In the genomic region with DNA sequence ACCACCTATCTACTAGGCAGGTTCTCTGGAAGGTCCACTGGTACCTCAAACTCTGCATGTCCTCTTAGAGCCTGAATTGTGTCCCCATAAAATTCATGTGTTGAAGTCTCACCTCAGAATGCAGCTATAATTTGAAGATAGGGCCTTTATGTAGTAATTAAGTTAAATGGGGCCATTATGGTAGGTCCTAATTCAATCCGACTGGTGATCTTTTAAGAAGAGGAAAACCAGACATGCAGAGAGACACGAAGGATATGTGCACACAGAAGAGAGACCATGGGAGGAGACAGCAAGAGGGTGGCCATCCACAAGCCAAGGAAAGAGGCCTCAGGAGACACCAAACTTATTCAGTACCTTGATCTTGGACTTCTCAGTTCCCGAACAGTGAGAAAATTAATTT, we compare ENCODE assay signal across 20 cellular contexts.
A peak's percentile ranks its signal among the peaks of the same experiment; 100 is the strongest.
DNase-seq lines count a peak whose midpoint lies in the region; ATAC-seq, FAIRE-seq and TF ChIP-seq lines count a peak whose summit lies in the region.
"Had no signal": no experiment of that assay in that cellular context is flagged by ENCODE, and none has a peak within 500 bp of the region (broad histone marks: within the 10 kb centered on the region; RNA-seq: fewer than 3 reads in every experiment).

No MANE protein-coding gene starts in this region.

- no peaks in the 10 kb centered on the region for H4K20me1 ChIP-seq in SK-N-SH (ENCODE audit: insufficient read depth)

- WGBS in SK-N-SH (ENCODE audit: low lambda C conversion rate), result 62% methylated on average over 3 of the region's 3 CpGs
- no CpG with 5 or more reads among the region's 3 CpGs for WGBS in trophoblast cell (ENCODE audit: extremely low coverage, insufficient coverage, insufficient read length)

- H3K9ac ChIP-seq in SK-N-SH (no peak overlapping the region), trophoblast cell (ENCODE audit: low read length) (no peak overlapping the region)
- H3K9ac ChIP-seq: GM23248 had no signal

- H4K8ac ChIP-seq in trophoblast cell (ENCODE audit: low read depth, low read length), result no peak overlapping the region

- H3K14ac ChIP-seq in trophoblast cell (ENCODE audit: low read length), result no peak overlapping the region

- no peaks in the 10 kb centered on the region for H3K36me3 ChIP-seq in BE2C
- no peaks in the 10 kb centered on the region for H3K36me3 ChIP-seq in SK-N-SH (replicated peaks in 1 of 2; ENCODE audit: control insufficient read depth in 1 of 2, insufficient read depth in 2 of 2, low read length in 1 of 2)
- H3K36me3 ChIP-seq in bronchial epithelial cell (ENCODE audit: control insufficient read depth, insufficient read depth, low read length), result no peaks in the 10 kb centered on the region
- no peaks in the 10 kb centered on the region for H3K36me3 ChIP-seq in trophoblast cell (ENCODE audit: control insufficient read depth in 1 of 2, insufficient read depth in 2 of 2, low read length in 2 of 2)

- peak overlapping the region; percentile 21 for H4K91ac ChIP-seq in trophoblast cell (ENCODE audit: low read depth, low read length)

- ATAC-seq in HG02970 (IDR thresholded peaks at IDR 0.05; ENCODE audit: low FRiP score, unreplicated experiment) (no peak), GM18870 (IDR thresholded peaks at IDR 0.05; ENCODE audit: unreplicated experiment) (no peak)

- no peak overlapping the region for H2AK5ac ChIP-seq in trophoblast cell (ENCODE audit: low read length)

- no peak overlapping the region for H4K12ac ChIP-seq in trophoblast cell (ENCODE audit: low read depth, low read length)

- no peak overlapping the region for H3K18ac ChIP-seq in trophoblast cell (ENCODE audit: low read length)

- FAIRE-seq in bronchial epithelial cell (lab: Jason Lieb, UNC), result peak; percentile 43
- FAIRE-seq: A204.1, G401.6, H1 had no signal

- CTCF ChIA-PET in SK-N-SH (lab: Yijun Ruan, JAX), result no interaction called here

- no peak overlapping the region for H2BK12ac ChIP-seq in trophoblast cell (ENCODE audit: low read length)

- H3K9me2 ChIP-seq in SK-N-SH, result no peaks in the 10 kb centered on the region

- H3K4me1 ChIP-seq in BE2C (peaks cover 32% of the 10 kb centered on the region), SK-N-SH (ENCODE audit: control insufficient read depth in 1 of 2, insufficient read depth in 2 of 2, low read depth in 1 of 2, low read length in 1 of 2) (peaks cover 0 to 11% of the 10 kb centered on the region in 2 experiments; a peak in 2 of 4 replicates), trophoblast cell (ENCODE audit: control insufficient read depth in 1 of 2, insufficient read depth in 2 of 2, low read length in 2 of 2) (peaks cover 0 to 2% of the 10 kb centered on the region in 2 experiments)

- no peak overlapping the region for H3K27ac ChIP-seq in SK-N-SH (ENCODE audit: low read depth in 2 of 2, low read length in 1 of 2)
- no peak overlapping the region for H3K27ac ChIP-seq in trophoblast cell (ENCODE audit: low read depth, low read length)
- H3K27ac ChIP-seq: 22Rv1, GM23248 had no signal

- no peak overlapping the region for H3K4me2 ChIP-seq in SK-N-SH
- H3K4me2 ChIP-seq in trophoblast cell (ENCODE audit: low read length), result no peak overlapping the region

- no peak for TF ChIP-seq CTCF in BE2C (IDR thresholded peaks at IDR 0.05; ENCODE audit: low read depth, low read length)
- no peak for TF ChIP-seq CTCF in SK-N-SH (IDR thresholded peaks at IDR 0.05)
- no peak for TF ChIP-seq CTCF in bronchial epithelial cell (IDR thresholded peaks at IDR 0.05; ENCODE audit: insufficient read depth, low read length, severe bottlenecking)

- no peak for TF ChIP-seq RAD21 in SK-N-SH (IDR thresholded peaks at IDR 0.05; ENCODE audit: low read length)

- H3F3A ChIP-seq in SK-N-SH (replicated peaks; ENCODE audit: insufficient read depth), result no peaks in the 10 kb centered on the region

- no peak overlapping the region for H2BK5ac ChIP-seq in trophoblast cell (ENCODE audit: low read depth, low read length, poor library complexity)

- H3K4me3 ChIP-seq in BE2C (ENCODE audit: low read depth, low read length), result no peak overlapping the region
- H3K4me3 ChIP-seq in SK-N-SH (ENCODE audit: low read depth in 2 of 2, low read length in 1 of 2), result no peak overlapping the region
- no peak overlapping the region for H3K4me3 ChIP-seq in bronchial epithelial cell (ENCODE audit: low read depth, low read length)
- H3K4me3 ChIP-seq in trophoblast cell (ENCODE audit: low read depth, low read length), result no peak overlapping the region
- H3K4me3 ChIP-seq: GM23248 had no signal

- H2AFZ ChIP-seq in SK-N-SH (ENCODE audit: low read depth), result no peak overlapping the region
- no peak overlapping the region for H2AFZ ChIP-seq in trophoblast cell (ENCODE audit: insufficient read depth, low read length, poor library complexity)
- H2AFZ ChIP-seq: GM23248 had no signal

- no peak overlapping the region for H3K23ac ChIP-seq in trophoblast cell (ENCODE audit: low read length)

- DNase-seq in BE2C (peak; percentile 18), SK-N-SH (no peak), bronchial epithelial cell (ENCODE audit: low read depth) (no peak), trophoblast cell (no peak), AG08396 (ENCODE audit: low spot score) (no peak), DMS79 treated with DMSO at 0.1 percent for 48 hours (lab: John Stamatoyannopoulos, UW) (no peak)
- DNase-seq: Calu3; CD4-positive, alpha-beta memory T cell; COR-L47; DMS53; DND-41; GM23248; H7; HCEC 1CT had no signal

- H3K4ac ChIP-seq in trophoblast cell (ENCODE audit: low read depth, low read length), result no peak overlapping the region

- no peaks in the 10 kb centered on the region for H3K27me3 ChIP-seq in BE2C
- H3K27me3 ChIP-seq in SK-N-SH (ENCODE audit: insufficient read depth), result no peaks in the 10 kb centered on the region
- no peaks in the 10 kb centered on the region for H3K27me3 ChIP-seq in bronchial epithelial cell (ENCODE audit: control insufficient read depth, insufficient read depth, low read length)
- no peaks in the 10 kb centered on the region for H3K27me3 ChIP-seq in trophoblast cell (ENCODE audit: insufficient read depth, low read length)

- H3K9me3 ChIP-seq in BE2C (peaks cover 3% of the 10 kb centered on the region; the same call in 1 of the 2 replicates), SK-N-SH (no peaks in the 10 kb centered on the region), trophoblast cell (ENCODE audit: insufficient read depth, low read depth, low read length) (no peaks in the 10 kb centered on the region)

- POLR2A ChIA-PET in SK-N-SH (lab: Yijun Ruan, JAX), result no interaction called here

- no peak for TF ChIP-seq EP300 in SK-N-SH (IDR thresholded peaks at IDR 0.05; ENCODE audit: borderline replicate concordance in 1 of 2, low read depth in 1 of 2, low read length in 1 of 2)

- H3K79me2 ChIP-seq in SK-N-SH (ENCODE audit: insufficient read depth), result no peaks in the 10 kb centered on the region
- no peaks in the 10 kb centered on the region for H3K79me2 ChIP-seq in trophoblast cell (ENCODE audit: control insufficient read depth, insufficient read depth, low read length, poor library complexity)

- peaks cover 3% of the 10 kb centered on the region for H3K79me1 ChIP-seq in trophoblast cell (ENCODE audit: low read length)

- H2BK120ac ChIP-seq in trophoblast cell (ENCODE audit: insufficient read depth, low read length, poor library complexity), result no peak overlapping the region

TF ChIP-seq in SK-N-SH, 30 proteins besides CTCF, POLR2A, EP300 and RAD21:
- TF ChIP-seq GATA2 (CRISPR knock-in tag; IDR thresholded peaks at IDR 0.05) (0 out of 2 replicates have a peak, but pooled peaks have one; percentile 22), NRF1 (IDR thresholded peaks at IDR 0.05; ENCODE audit: low read depth, low read length) (no peak)
TF ChIP-seq in SK-N-SH: peak in this region for 1.
